38 cellular contexts compared by ENCODE assay signal in genomic region chr6:17315262-17315661, GRCh38. TPM values are rescaled to one million over a fixed set of nuclear protein-coding genes. Genes with fewer than 3 reads are reported as not detected.
"Had no signal": no experiment of that assay in that cellular context is flagged by ENCODE, and none has a peak within 500 bp of the region (broad histone marks: within the 10 kb centered on the region; RNA-seq: fewer than 3 reads in every experiment).

No MANE protein-coding gene starts in this region.

- H3K4me1 Mint-ChIP-seq: activated B cell treated with CpG ODN at 0.5 μM for 24 hours; activated CD4-positive, alpha-beta T cell treated with anti-CD3 and anti-CD28 coated beads, Interleukin-2, amount 10 ng/mL, durations not matched to agents 24 days and 14 days; activated naive CD8-positive, alpha-beta T cell treated with anti-CD3 and anti-CD28 coated beads for 36 hours; activated T-helper 17 cell treated with anti-CD3 and anti-CD28 coated beads, Interleukin-2, amount 50 U/mL, for 72 hours had no signal

- H3K36me3 Mint-ChIP-seq: activated CD4-positive, alpha-beta memory T cell treated with anti-CD3 and anti-CD28 coated beads for 36 hours; activated naive CD4-positive, alpha-beta T cell treated with anti-CD3 and anti-CD28 coated beads, Interleukin-2, amount 50 U/mL, for 72 hours; activated naive CD8-positive, alpha-beta T cell treated with anti-CD3 and anti-CD28 coated beads for 36 hours had no signal

- H3K4me3 Mint-ChIP-seq: activated B cell treated with CpG ODN at 0.5 μM for 24 hours; activated CD4-positive, alpha-beta memory T cell treated with anti-CD3 and anti-CD28 coated beads for 36 hours; activated CD4-positive, alpha-beta T cell treated with anti-CD3 and anti-CD28 coated beads, Interleukin-2, amount 10 ng/mL, durations not matched to agents 24 days and 14 days; activated CD8-positive, alpha-beta T cell treated with anti-CD3 and anti-CD28 coated beads for 36 hours; activated naive CD4-positive, alpha-beta T cell treated with anti-CD3 and anti-CD28 coated beads for 36 hours; activated naive CD8-positive, alpha-beta T cell treated with anti-CD3 and anti-CD28 coated beads for 36 hours; activated T-cell treated with anti-CD3 and anti-CD28 coated beads, Interleukin-2, amount 50 U/mL, for 4 hours; activated T-cell treated with anti-CD3 and anti-CD28 coated beads, Interleukin-2, amount 50 U/mL, for 72 hours; activated T-helper 1 cell treated with anti-CD3 and anti-CD28 coated beads, Interleukin-12 subunit alpha, Interleukin-12 subunit beta, Interleukin-2, Interleukin-4 antibody, amounts not matched to agents 30 ng/mL and 10 ng/mL and 1 ng/mL, durations not matched to agents 14 hours and 24 hours and 36 hours; activated T-helper 17 cell treated with anti-CD3 and anti-CD28 coated beads, Interleukin-2, amount 50 U/mL, for 72 hours; T-helper 1 cell treated with Interleukin-12 subunit alpha and Interleukin-12 subunit beta and Interleukin-4 antibody, amounts not matched to agents 30 μg/mL and 1 μg/mL, for 36 hours; T-helper 2 cell treated with Interferon-gamma antibody and Interleukin-4, amounts not matched to agents 5 μg/mL and 100 μg/mL, for 36 hours had no signal

- H3K27ac Mint-ChIP-seq: activated B cell treated with CpG ODN at 0.5 μM for 24 hours; activated CD4-positive, alpha-beta memory T cell treated with anti-CD3 and anti-CD28 coated beads for 36 hours; activated CD4-positive, alpha-beta T cell treated with anti-CD3 and anti-CD28 coated beads, Interleukin-2, amount 10 ng/mL, durations not matched to agents 24 days and 14 days; activated CD8-positive, alpha-beta T cell treated with anti-CD3 and anti-CD28 coated beads for 36 hours; activated naive CD4-positive, alpha-beta T cell treated with anti-CD3 and anti-CD28 coated beads for 36 hours; activated naive CD4-positive, alpha-beta T cell treated with anti-CD3 and anti-CD28 coated beads, Interleukin-2, amount 50 U/mL, for 72 hours; activated naive CD8-positive, alpha-beta T cell treated with anti-CD3 and anti-CD28 coated beads for 36 hours; activated T-cell treated with anti-CD3 and anti-CD28 coated beads, Interleukin-2, amount 50 U/mL, for 72 hours; activated T-helper 1 cell treated with anti-CD3 and anti-CD28 coated beads, Interleukin-12 subunit alpha, Interleukin-12 subunit beta, Interleukin-2, Interleukin-4 antibody, amounts not matched to agents 30 ng/mL and 10 ng/mL and 1 ng/mL, durations not matched to agents 14 hours and 24 hours and 36 hours; activated T-helper 17 cell treated with anti-CD3 and anti-CD28 coated beads, Interleukin-2, amount 50 U/mL, for 72 hours; T-helper 1 cell treated with Interleukin-12 subunit alpha and Interleukin-12 subunit beta and Interleukin-4 antibody, amounts not matched to agents 30 μg/mL and 1 μg/mL, for 36 hours; T-helper 2 cell treated with Interferon-gamma antibody and Interleukin-4, amounts not matched to agents 5 μg/mL and 100 μg/mL, for 36 hours had no signal

- ATAC-seq: activated CD8-positive, alpha-beta T cell treated with anti-CD3 and anti-CD28 coated beads for 36 hours; activated naive CD4-positive, alpha-beta T cell treated with anti-CD3 and anti-CD28 coated beads, Interleukin-2, amount 50 U/mL, for 72 hours; activated T-cell treated with anti-CD3 and anti-CD28 coated beads, Interleukin-2, amount 50 U/mL, for 4 hours; activated T-cell treated with anti-CD3 and anti-CD28 coated beads, Interleukin-2, amount 50 U/mL, for 72 hours; activated T-helper 17 cell treated with anti-CD3 and anti-CD28 coated beads, Interleukin-2, amount 50 U/mL, for 72 hours; body of pancreas had no signal

- DNase-seq: activated B cell treated with CpG ODN at 0.5 μM for 24 hours; activated CD4-positive, alpha-beta memory T cell treated with anti-CD3 and anti-CD28 coated beads for 36 hours; activated CD4-positive, alpha-beta T cell treated with anti-CD3 and anti-CD28 coated beads for 4 hours; activated CD4-positive, alpha-beta T cell treated with anti-CD3 and anti-CD28 coated beads, Interleukin-2, amount 10 ng/mL, durations not matched to agents 24 days and 14 days; activated CD4-positive, alpha-beta T cell treated with anti-CD3 and anti-CD28 coated beads, Interleukin-2, amount 50 U/mL, for 1 hour; activated CD4-positive, alpha-beta T cell treated with anti-CD3 and anti-CD28 coated beads, Interleukin-2, amount 50 U/mL, for 4 hours; activated CD4-positive, CD25-positive, alpha-beta regulatory T cell treated with anti-CD3 and anti-CD28 coated beads, Interleukin-2, amount 50 U/mL, for 72 hours; activated CD8-positive, alpha-beta memory T cell treated with anti-CD3 and anti-CD28 coated beads, Interleukin-2, amount 50 U/mL, for 4 hours; activated CD8-positive, alpha-beta T cell treated with anti-CD3 and anti-CD28 coated beads for 36 hours; activated effector memory CD4-positive, alpha-beta T cell treated with anti-CD3 and anti-CD28 coated beads, Interleukin-2, amount 50 U/mL, for 16 hours; activated gamma-delta T cell treated with Interleukin-2 at 50 U/mL for 16 hours; activated naive CD4-positive, alpha-beta T cell; activated naive CD4-positive, alpha-beta T cell treated with anti-CD3 and anti-CD28 coated beads for 36 hours; activated naive CD4-positive, alpha-beta T cell treated with anti-CD3 and anti-CD28 coated beads, Interleukin-2, amount 50 U/mL, for 16 hours; activated naive CD8-positive, alpha-beta T cell treated with anti-CD3 and anti-CD28 coated beads for 36 hours; activated T-cell treated with anti-CD3 and anti-CD28 coated beads for 4 hours; activated T-cell treated with anti-CD3 and anti-CD28 coated beads, Interleukin-2, amount 50 U/mL, for 1 hour; activated T-cell treated with anti-CD3 and anti-CD28 coated beads, Interleukin-2, amount 50 U/mL, for 4 hours; activated T-cell treated with anti-CD3 and anti-CD28 coated beads, Interleukin-2, amount 50 U/mL, for 72 hours; adrenal gland; amniotic stem cell; aorta; body of pancreas; brain microvascular endothelial cell; central memory CD4-positive, alpha-beta T cell; T-helper 1 cell; T-helper 2 cell; T-helper 9 cell had no signal

- H3K4me3 ChIP-seq: adrenal gland, body of pancreas, breast epithelium had no signal

- H3K36me3 ChIP-seq: adrenal gland, brain microvascular endothelial cell, breast epithelium had no signal

- H3K9me3 Mint-ChIP-seq: activated B cell treated with CpG ODN at 0.5 μM for 24 hours; activated CD4-positive, alpha-beta T cell treated with anti-CD3 and anti-CD28 coated beads, Interleukin-2, amount 10 ng/mL, durations not matched to agents 24 days and 14 days; activated CD8-positive, alpha-beta T cell treated with anti-CD3 and anti-CD28 coated beads for 36 hours; activated naive CD4-positive, alpha-beta T cell treated with anti-CD3 and anti-CD28 coated beads for 36 hours; activated naive CD8-positive, alpha-beta T cell treated with anti-CD3 and anti-CD28 coated beads for 36 hours; T-helper 1 cell treated with Interleukin-12 subunit alpha and Interleukin-12 subunit beta and Interleukin-4 antibody, amounts not matched to agents 30 μg/mL and 1 μg/mL, for 36 hours; T-helper 2 cell treated with Interferon-gamma antibody and Interleukin-4, amounts not matched to agents 5 μg/mL and 100 μg/mL, for 36 hours had no signal

- H3K27me3 Mint-ChIP-seq: activated B cell treated with CpG ODN at 0.5 μM for 24 hours; activated CD4-positive, alpha-beta T cell treated with anti-CD3 and anti-CD28 coated beads, Interleukin-2, amount 10 ng/mL, durations not matched to agents 24 days and 14 days; activated CD8-positive, alpha-beta T cell treated with anti-CD3 and anti-CD28 coated beads for 36 hours had no signal

- FAIRE-seq: astrocyte, TTC549 had no signal

- H3K27me3 ChIP-seq: adrenal gland, body of pancreas, brain microvascular endothelial cell, breast epithelium had no signal

- H3K9me3 ChIP-seq: adrenal gland, body of pancreas, breast epithelium had no signal

- H3K27ac ChIP-seq: adrenal gland, body of pancreas, brain microvascular endothelial cell, breast epithelium, VCaP had no signal

- H3K4me1 ChIP-seq: adrenal gland, body of pancreas, breast epithelium had no signal

RNA-seq across cellular contexts. Expression of gene RBM24, which starts 34.1 kb away (rescaled TPM):
- total RNA-seq: activated B cell treated with CpG ODN at 0.5 μM for 24 hours; activated CD4-positive, alpha-beta memory T cell treated with anti-CD3 and anti-CD28 coated beads for 36 hours; activated CD4-positive, alpha-beta T cell treated with anti-CD3 and anti-CD28 coated beads, Interleukin-2, amount 10 ng/mL, durations not matched to agents 24 days and 14 days; activated CD8-positive, alpha-beta memory T cell treated with anti-CD3 and anti-CD28 coated beads for 36 hours; activated CD8-positive, alpha-beta T cell treated with anti-CD3 and anti-CD28 coated beads for 36 hours; activated naive CD4-positive, alpha-beta T cell treated with anti-CD3 and anti-CD28 coated beads for 36 hours; activated naive CD4-positive, alpha-beta T cell treated with anti-CD3 and anti-CD28 coated beads, Interleukin-2, amount 50 U/mL, for 72 hours; activated naive CD8-positive, alpha-beta T cell treated with anti-CD3 and anti-CD28 coated beads for 36 hours; activated T-cell treated with anti-CD3 and anti-CD28 coated beads, Interleukin-2, amount 50 U/mL, for 4 hours; activated T-cell treated with anti-CD3 and anti-CD28 coated beads, Interleukin-2, amount 50 U/mL, for 72 hours; activated T-helper 1 cell treated with anti-CD3 and anti-CD28 coated beads, Interleukin-12 subunit alpha, Interleukin-12 subunit beta, Interleukin-2, Interleukin-4 antibody, amounts not matched to agents 30 ng/mL and 10 ng/mL and 1 ng/mL, durations not matched to agents 14 hours and 24 hours and 36 hours; activated T-helper 17 cell treated with anti-CD3 and anti-CD28 coated beads, Interleukin-2, amount 50 U/mL, for 72 hours had no signal
